24 cellular contexts compared by ENCODE assay signal in the genomic region with DNA sequence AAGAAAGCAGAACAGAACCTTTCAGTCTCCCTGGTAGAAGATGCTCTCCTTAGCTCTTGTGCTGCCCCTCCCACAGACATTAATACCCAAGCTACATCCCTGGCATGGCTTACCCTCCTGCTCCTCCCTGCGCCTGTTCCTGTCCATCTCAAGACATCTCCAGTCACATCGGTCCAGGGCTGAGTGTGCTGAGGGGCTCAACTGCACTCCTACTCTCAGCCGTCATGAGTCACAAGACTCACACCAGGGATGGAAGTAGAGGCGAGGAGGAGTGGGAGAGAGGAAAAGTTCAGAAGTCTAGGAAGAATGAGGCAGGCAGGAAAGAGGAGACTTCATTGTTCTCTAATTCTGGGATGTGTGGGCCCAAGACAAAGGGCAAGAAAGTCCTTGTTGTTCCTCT. TPM values are rescaled to one million over a fixed set of nuclear protein-coding genes. Genes with fewer than 3 reads are reported as not detected.
DNase-seq lines count a peak whose midpoint lies in the region; ATAC-seq, FAIRE-seq and TF ChIP-seq lines count a peak whose summit lies in the region.
"Had no signal": no experiment of that assay in that cellular context is flagged by ENCODE, and none has a peak within 500 bp of the region (broad histone marks: within the 10 kb centered on the region; RNA-seq: fewer than 3 reads in every experiment).

No MANE protein-coding gene starts in this region.

- H4K8ac ChIP-seq in mesendoderm (ENCODE audit: low read depth, low read length), result no peak overlapping the region

- no peak overlapping the region for H2BK120ac ChIP-seq in mesendoderm (ENCODE audit: low read depth, low read length)

- POLR2A ChIA-PET in K562 (lab: Yijun Ruan, JAX), result no interaction called here

- no peak overlapping the region for H3K9ac ChIP-seq in K562 (ENCODE audit: insufficient read depth in 1 of 2, low read depth in 2 of 2, low read length in 2 of 2)
- H3K9ac ChIP-seq in mesendoderm (ENCODE audit: low read length), result no peak overlapping the region

- in situ Hi-C loops in K562 (cut with MboI), result no loop called here

- H3K36me3 ChIP-seq in K562 (ENCODE audit: control insufficient read depth, insufficient read depth, low read length), result no peaks in the 10 kb centered on the region
- H3K36me3 ChIP-seq in left lung, result no peaks in the 10 kb centered on the region
- no peaks in the 10 kb centered on the region for H3K36me3 ChIP-seq in tibial artery
- no peaks in the 10 kb centered on the region for H3K36me3 ChIP-seq in mesendoderm (ENCODE audit: control insufficient read depth, insufficient read depth, low read length)
- H3K36me3 ChIP-seq: right lobe of liver, thoracic aorta had no signal

- no peak overlapping the region for H3K4ac ChIP-seq in mesendoderm (ENCODE audit: low read depth, low read length)

- no peak overlapping the region for H3K18ac ChIP-seq in mesendoderm (ENCODE audit: low read length)

- no peak for FAIRE-seq in K562 (lab: Jason Lieb, UNC)
- FAIRE-seq: bronchial epithelial cell, frontal cortex had no signal

- peak; percentile 67 for DNase-seq in HT1080 (ENCODE audit: low read depth)
- no peak for DNase-seq in K562 (ENCODE audit: extremely low read depth in 1 of 4, low spot score in 3 of 4)
- DNase-seq in left lung, result no peak
- DNase-seq in tibial artery, result no peak
- no peak for DNase-seq in anterior cingulate cortex (lab: John Stamatoyannopoulos, UW)
- no peak for DNase-seq in mesendoderm
- DNase-seq in occipital lobe (lab: John Stamatoyannopoulos, UW), result no peak
- DNase-seq: activated CD4-positive, alpha-beta T cell treated with anti-CD3 and anti-CD28 coated beads, Interleukin-2, amount 10 ng/mL, durations not matched to agents 24 days and 14 days; activated CD8-positive, alpha-beta memory T cell treated with anti-CD3 and anti-CD28 coated beads, Interleukin-2, amount 50 U/mL, for 4 hours; CD4-positive, alpha-beta T cell; DMS79; hypothalamus; islet precursor cell; naive thymus-derived CD8-positive, alpha-beta T cell; NCI-H1417 treated with DMSO at 0.1 percent for 48 hours; NCI-H526; right lobe of liver; SHP77 treated with DMSO at 0.1 percent for 48 hours; stimulated activated naive B cell treated with anti-CD40 and anti-IgM and Interleukin-4, amounts not matched to agents 10 μg/mL and 1 μg/mL and 100 μg/mL, for 72 hours had no signal

- no peak for TF ChIP-seq CTCF in K562 (IDR thresholded peaks at IDR 0.05 in 2 of 3, conservative IDR thresholded peaks at IDR 0.05 in 1 of 3; ENCODE audit: insufficient read depth in 2 of 3, low read depth in 1 of 3, low read length in 3 of 3)
- no peak for TF ChIP-seq CTCF in left lung (IDR thresholded peaks at IDR 0.05)
- no peak for TF ChIP-seq CTCF in tibial artery (IDR thresholded peaks at IDR 0.05)

- no peak for TF ChIP-seq RAD21 in K562 (CRISPR knock-in tag; conservative IDR thresholded peaks at IDR 0.05 in 1 of 2, IDR thresholded peaks at IDR 0.05 in 1 of 2)

- H3K23ac ChIP-seq in mesendoderm (ENCODE audit: low read length), result no peak overlapping the region

- TF ChIP-seq EP300 in K562 (IDR thresholded peaks at IDR 0.05; ENCODE audit: low read length), result no peak

- H3K56ac ChIP-seq in mesendoderm (ENCODE audit: low read length), result no peak overlapping the region

- peaks cover 0 to 12% of the 10 kb centered on the region in 2 experiments; a peak in 2 of 5 replicates for H3K4me1 ChIP-seq in K562 (replicated peaks in 1 of 2; ENCODE audit: control insufficient read depth in 2 of 2, insufficient read depth in 2 of 2, low read length in 2 of 2)
- peaks cover 24 to 33% of the 10 kb centered on the region in 2 donors for H3K4me1 ChIP-seq in left lung
- peaks cover 8 to 39% (median 34%) of the 10 kb centered on the region in 4 donors for H3K4me1 ChIP-seq in tibial artery
- H3K4me1 ChIP-seq in mesendoderm (ENCODE audit: control insufficient read depth, low read depth, low read length), result no peaks in the 10 kb centered on the region
- H3K4me1 ChIP-seq: right lobe of liver had no signal

- H3K9me3 ChIP-seq in K562 (replicated peaks; ENCODE audit: control insufficient read depth, insufficient read depth, low read depth, low read length), result no peaks in the 10 kb centered on the region
- no peaks in the 10 kb centered on the region for H3K9me3 ChIP-seq in left lung
- no peaks in the 10 kb centered on the region for H3K9me3 ChIP-seq in tibial artery
- H3K9me3 ChIP-seq: right lobe of liver, thoracic aorta had no signal

- H3K27ac ChIP-seq in K562 (ENCODE audit: extremely low read depth, low read depth, low read length), result no peak overlapping the region
- peak overlapping the region; percentile 69 to 84 for H3K27ac ChIP-seq in left lung
- H3K27ac ChIP-seq in tibial artery, result peak overlapping the region; percentile 38 to 77
- no peak overlapping the region for H3K27ac ChIP-seq in mesendoderm (ENCODE audit: low read depth, low read length)
- H3K27ac ChIP-seq: right lobe of liver had no signal

- no peak for TF ChIP-seq POLR2A in K562 (conservative IDR thresholded peaks at IDR 0.05)

- H3K4me2 ChIP-seq in K562 (ENCODE audit: insufficient read depth, low read length), result no peak overlapping the region
- H3K4me2 ChIP-seq in mesendoderm (ENCODE audit: low read length), result no peak overlapping the region

- no peak overlapping the region for H2BK15ac ChIP-seq in mesendoderm (replicated peaks; ENCODE audit: low read depth)

- 17% methylated on average over 4 of the region's 4 CpGs for WGBS in K562 (ENCODE audit: insufficient coverage, low coverage, missing lambda C conversion rate)
- WGBS in mesendoderm (ENCODE audit: extremely low coverage, insufficient coverage, low lambda C conversion rate), result no CpG with 5 or more reads among the region's 4 CpGs

- H3K79me2 ChIP-seq in K562 (ENCODE audit: control insufficient read depth, insufficient read depth, low read length) (no peaks in the 10 kb centered on the region), mesendoderm (ENCODE audit: control insufficient read depth, insufficient read depth, low read length) (no peaks in the 10 kb centered on the region)

- H4K20me1 ChIP-seq in K562 (replicated peaks; ENCODE audit: control insufficient read depth, insufficient read depth, low read length), result no peaks in the 10 kb centered on the region; the same call in 1 of the 2 replicates

- H4K5ac ChIP-seq in mesendoderm (ENCODE audit: low read length), result no peak overlapping the region

- H2AFZ ChIP-seq in K562 (ENCODE audit: low read depth, low read length), result no peak overlapping the region

- no peaks in the 10 kb centered on the region for H3K79me1 ChIP-seq in mesendoderm (ENCODE audit: low read length)

- intact Hi-C loops in K562 (cut with micrococcal nuclease) (no loop called here), left lung (cut with DNase I) (no loop called here), tibial artery (cut with DNase I; ENCODE audit: low total_unique reads) (no loop called here)

- no peaks in the 10 kb centered on the region for H3K9me1 ChIP-seq in K562 (ENCODE audit: control insufficient read depth, insufficient read depth, low read length)

- no peak overlapping the region for H2BK5ac ChIP-seq in mesendoderm (ENCODE audit: low read length)

- CTCF ChIA-PET in K562 (lab: Yijun Ruan, JAX; ENCODE audit: low intra/inter-chr PET ratio), result no interaction called here

- H3K27me3 ChIP-seq in K562 (ENCODE audit: control insufficient read depth in 2 of 2, insufficient read depth in 2 of 2, low read length in 2 of 2) (peaks cover 3 to 4% of the 10 kb centered on the region in 2 experiments; a peak in 1 of 5 replicates), left lung (no peaks in the 10 kb centered on the region), tibial artery (no peaks in the 10 kb centered on the region), mesendoderm (ENCODE audit: insufficient read depth, low read length, poor library complexity) (no peaks in the 10 kb centered on the region)
- H3K27me3 ChIP-seq: right lobe of liver had no signal

- H3K4me3 ChIP-seq in K562 (no peak overlapping the region), left lung (no peak overlapping the region), tibial artery (no peak overlapping the region), mesendoderm (ENCODE audit: low read length) (no peak overlapping the region)
- H3K4me3 ChIP-seq: right lobe of liver, thoracic aorta had no signal

- H2AK5ac ChIP-seq in mesendoderm (ENCODE audit: low read length), result no peak overlapping the region

- ATAC-seq in K562, result peak; percentile 31; the same call in 1 of the 3 replicates
- ATAC-seq in left lung, result no peak
- no peak for ATAC-seq in GM19397 (IDR thresholded peaks at IDR 0.05; ENCODE audit: unreplicated experiment)
- ATAC-seq: naive thymus-derived CD8-positive, alpha-beta T cell; stimulated activated naive B cell treated with anti-CD40 and anti-IgM and Interleukin-4, amounts not matched to agents 10 μg/mL and 1 μg/mL and 100 μg/mL, for 72 hours had no signal

- no TSS peak for BruUV-seq in K562 (replicated peaks; lab: Mats Ljungman, UMichigan)

RNA-seq across cellular contexts. Expression of a gene that starts 9.2 kb away (rescaled TPM):
- total RNA-seq in HT1080 (2014; rRNA removed; shearing (Covaris generic)), result not detected in 2 replicates
- not detected in 2 replicates for polyA plus RNA-seq in HT1080 (2015; cell fraction: cytosol; rRNA removed)
- 0.08 and 0.60 TPM in 2 replicates for polyA plus RNA-seq in HT1080 (2015; cell fraction: nucleus; rRNA removed)
- total RNA-seq in K562 (2011; cell fraction: chromatin; rRNA removed; ENCODE audit: low replicate concordance), result not detected in 2 replicates
- not detected in 2 replicates for total RNA-seq in K562 (2011; cell fraction: nucleolus; rRNA removed)
- not detected in 2 replicates for total RNA-seq in K562 (2011; cell fraction: nucleoplasm; rRNA removed)
- total RNA-seq in K562 (2014; rRNA removed) (not detected in 2 replicates), K562 (2014; rRNA removed; fragmentation: Illumina TruSeq; extraction: Trizol) (not detected in 2 replicates), K562 (2015; rRNA removed; fragmentation: Illumina TruSeq; extraction: Trizol) (not detected in 2 replicates), K562 (2021) (0.16 and 0.31 TPM in 2 replicates), left lung (100 to 1,000 TPM; 130 to 171 TPM), occipital lobe (0.16 TPM)
- polyA plus RNA-seq in K562 (2011; rRNA removed) (0.04 and 0.07 TPM in 2 replicates), K562 (2014; fragmentation: Illumina TruSeq; extraction: Trizol) (not detected in 2 replicates), K562 (2014; fragmentation: Nextera tagmentation; extraction: Ambion mirVana) (not detected), K562 (2014; rRNA removed) (not detected in 2 replicates)
- 0.04 TPM in 2 replicates for polyA plus RNA-seq in K562 (2011; cell fraction: cytosol; rRNA removed)
- 0.09 and 0.22 TPM in 2 replicates for polyA plus RNA-seq in K562 (2011; cell fraction: nucleus; rRNA removed)
- not detected in 2 replicates for polyA plus RNA-seq in K562 (2012)
- polyA minus RNA-seq in K562 (2011; rRNA and poly(A)+ RNA removed), result not detected in 2 replicates
- polyA minus RNA-seq in K562 (2011; cell fraction: cytosol; rRNA and poly(A)+ RNA removed), result not detected in 2 replicates
- not detected in 2 replicates for polyA minus RNA-seq in K562 (2011; cell fraction: nucleus; rRNA and poly(A)+ RNA removed)
- polyA plus RNA-seq in mesendoderm (2013, experiment 1 of 2), result 2.0 TPM
- 2.3 TPM for polyA plus RNA-seq in mesendoderm (2013, experiment 2 of 2)
- total RNA-seq: activated CD4-positive, alpha-beta T cell treated with anti-CD3 and anti-CD28 coated beads, Interleukin-2, amount 10 ng/mL, durations not matched to agents 24 days and 14 days; naive thymus-derived CD8-positive, alpha-beta T cell; T-helper 1 cell treated with Interleukin-12 subunit alpha and Interleukin-12 subunit beta and Interleukin-4 antibody, amounts not matched to agents 30 ng/mL and 1 ng/mL, for 36 hours had no signal
- polyA plus RNA-seq: naive thymus-derived CD8-positive, alpha-beta T cell had no signal

RNA-seq across cellular contexts. Expression of a gene that starts 39.8 kb away (rescaled TPM):
- total RNA-seq in HT1080 (2014; rRNA removed; shearing (Covaris generic)), result 18.8 and 22.6 TPM in 2 replicates
- polyA plus RNA-seq in HT1080 (2015; cell fraction: cytosol; rRNA removed), result 19.2 and 21.3 TPM in 2 replicates
- 48.0 and 69.4 TPM in 2 replicates for polyA plus RNA-seq in HT1080 (2015; cell fraction: nucleus; rRNA removed)
- total RNA-seq in K562 (2011; cell fraction: chromatin; rRNA removed; ENCODE audit: low replicate concordance), result 8.7 and 27.5 TPM in 2 replicates
- 5.8 and 8.2 TPM in 2 replicates for total RNA-seq in K562 (2011; cell fraction: nucleolus; rRNA removed)
- 12.0 and 27.3 TPM in 2 replicates for total RNA-seq in K562 (2011; cell fraction: nucleoplasm; rRNA removed)
- 16.6 and 18.8 TPM in 2 replicates for total RNA-seq in K562 (2014; rRNA removed)
- 38.3 and 42.2 TPM in 2 replicates for total RNA-seq in K562 (2014; rRNA removed; fragmentation: Illumina TruSeq; extraction: Trizol)
- 35.1 and 41.1 TPM in 2 replicates for total RNA-seq in K562 (2015; rRNA removed; fragmentation: Illumina TruSeq; extraction: Trizol)
- 17.6 and 19.3 TPM in 2 replicates for total RNA-seq in K562 (2021)
- 30.8 and 33.0 TPM in 2 replicates for polyA plus RNA-seq in K562 (2011; rRNA removed)
- 6.7 and 14.7 TPM in 2 replicates for polyA plus RNA-seq in K562 (2011; cell fraction: cytosol; rRNA removed)
- 13.3 and 24.9 TPM in 2 replicates for polyA plus RNA-seq in K562 (2011; cell fraction: nucleus; rRNA removed)
- 20.9 and 22.4 TPM in 2 replicates for polyA plus RNA-seq in K562 (2012)
- 20.9 and 33.5 TPM in 2 replicates for polyA plus RNA-seq in K562 (2014; fragmentation: Illumina TruSeq; extraction: Trizol)
- polyA plus RNA-seq in K562 (2014; fragmentation: Nextera tagmentation; extraction: Ambion mirVana), result 10 to 100 TPM; 43.1 to 51.5 TPM
- polyA plus RNA-seq in K562 (2014; rRNA removed), result 23.6 and 26.1 TPM in 2 replicates
- 30.2 and 35.1 TPM in 2 replicates for polyA minus RNA-seq in K562 (2011; rRNA and poly(A)+ RNA removed)
- polyA minus RNA-seq in K562 (2011; cell fraction: cytosol; rRNA and poly(A)+ RNA removed), result 12.4 and 13.9 TPM in 2 replicates
- polyA minus RNA-seq in K562 (2011; cell fraction: nucleus; rRNA and poly(A)+ RNA removed), result 7.3 and 13.7 TPM in 2 replicates
- 10 to 100 TPM; 26.4 to 28.3 TPM for total RNA-seq in left lung
- polyA plus RNA-seq in mesendoderm (2013, experiment 1 of 2), result 8.7 TPM
- 9.5 TPM for polyA plus RNA-seq in mesendoderm (2013, experiment 2 of 2)
- total RNA-seq in occipital lobe, result 36.7 TPM

Comparison
In these comparisons a context has a peak if more than half of its experiments do, and no peak if none do; other contexts are left out.
1. H3K27ac ChIP-seq: peak in left lung (2 of 2) and tibial artery (2 of 2); none in K562 (single experiment) and mesendoderm (single experiment).
2. RNA of a gene that starts 9.2 kb away (total RNA-seq): 130 to 171 TPM in left lung; 0.16 TPM in occipital lobe (single experiment), not detected in HT1080 and 0.16 to 0.31 TPM in K562; every median in the first group is over 100 times any median in the second.